ENCODE assay signal across 34 cellular contexts in genomic region chr3:87420171-87420570, GRCh38.
"Had no signal": no experiment of that assay in that cellular context is flagged by ENCODE, and none has a peak within 500 bp of the region (broad histone marks: within the 10 kb centered on the region; RNA-seq: fewer than 3 reads in every experiment).

No MANE protein-coding gene starts in this region.

- H3K36me3 ChIP-seq: ascending aorta, brain microvascular endothelial cell, breast epithelium had no signal

- H3K27ac ChIP-seq: ascending aorta, body of pancreas, brain microvascular endothelial cell, breast epithelium, VCaP had no signal

- H3K4me3 ChIP-seq: ascending aorta, body of pancreas, breast epithelium had no signal

- H3K4me1 ChIP-seq: ascending aorta, body of pancreas, breast epithelium had no signal

- H3K9me3 ChIP-seq: ascending aorta, body of pancreas had no signal

- DNase-seq: activated B cell treated with CpG ODN at 0.5 μM for 24 hours; activated CD4-positive, alpha-beta memory T cell treated with anti-CD3 and anti-CD28 coated beads for 36 hours; activated CD4-positive, alpha-beta T cell treated with anti-CD3 and anti-CD28 coated beads for 4 hours; activated CD4-positive, alpha-beta T cell treated with anti-CD3 and anti-CD28 coated beads, Interleukin-2, amount 10 ng/mL, durations not matched to agents 24 days and 14 days; activated CD4-positive, alpha-beta T cell treated with anti-CD3 and anti-CD28 coated beads, Interleukin-2, amount 50 U/mL, for 1 hour; activated CD4-positive, alpha-beta T cell treated with anti-CD3 and anti-CD28 coated beads, Interleukin-2, amount 50 U/mL, for 4 hours; activated CD4-positive, CD25-positive, alpha-beta regulatory T cell treated with anti-CD3 and anti-CD28 coated beads, Interleukin-2, amount 50 U/mL, for 72 hours; activated CD8-positive, alpha-beta memory T cell treated with anti-CD3 and anti-CD28 coated beads, Interleukin-2, amount 50 U/mL, for 4 hours; activated CD8-positive, alpha-beta T cell treated with anti-CD3 and anti-CD28 coated beads for 36 hours; activated effector memory CD4-positive, alpha-beta T cell treated with anti-CD3 and anti-CD28 coated beads, Interleukin-2, amount 50 U/mL, for 16 hours; activated gamma-delta T cell treated with Interleukin-2 at 50 U/mL for 16 hours; activated naive CD4-positive, alpha-beta T cell; activated naive CD4-positive, alpha-beta T cell treated with anti-CD3 and anti-CD28 coated beads for 36 hours; activated naive CD4-positive, alpha-beta T cell treated with anti-CD3 and anti-CD28 coated beads, Interleukin-2, amount 50 U/mL, for 16 hours; activated naive CD8-positive, alpha-beta T cell treated with anti-CD3 and anti-CD28 coated beads for 36 hours; activated T-cell treated with anti-CD3 and anti-CD28 coated beads for 4 hours; activated T-cell treated with anti-CD3 and anti-CD28 coated beads, Interleukin-2, amount 50 U/mL, for 1 hour; activated T-cell treated with anti-CD3 and anti-CD28 coated beads, Interleukin-2, amount 50 U/mL, for 4 hours; activated T-cell treated with anti-CD3 and anti-CD28 coated beads, Interleukin-2, amount 50 U/mL, for 72 hours; amygdala; anterior cingulate cortex; body of pancreas; brain microvascular endothelial cell; central memory CD4-positive, alpha-beta T cell; SW 1271; T-helper 1 cell; T-helper 2 cell; T-helper 9 cell had no signal

- H3K27me3 ChIP-seq: ascending aorta, body of pancreas, brain microvascular endothelial cell, breast epithelium had no signal

- ATAC-seq: activated CD8-positive, alpha-beta T cell treated with anti-CD3 and anti-CD28 coated beads for 36 hours; activated naive CD4-positive, alpha-beta T cell treated with anti-CD3 and anti-CD28 coated beads, Interleukin-2, amount 50 U/mL, for 72 hours; activated T-cell treated with anti-CD3 and anti-CD28 coated beads, Interleukin-2, amount 50 U/mL, for 4 hours; activated T-cell treated with anti-CD3 and anti-CD28 coated beads, Interleukin-2, amount 50 U/mL, for 72 hours; activated T-helper 17 cell treated with anti-CD3 and anti-CD28 coated beads, Interleukin-2, amount 50 U/mL, for 72 hours; body of pancreas had no signal

- FAIRE-seq: TTC549 had no signal
